Comparison of ENCODE assay signal across 21 cellular contexts in genomic region chr14:50697659-50698290, GRCh38.
"Had no signal": no experiment of that assay in that cellular context is flagged by ENCODE, and none has a peak within 500 bp of the region (broad histone marks: within the 10 kb centered on the region; RNA-seq: fewer than 3 reads in every experiment).

No MANE protein-coding gene starts in this region.

- H3K4me3 ChIP-seq: coronary artery, esophagus muscularis mucosa, gastroesophageal sphincter, ovary, prostate gland, upper lobe of right lung had no signal

- ATAC-seq: activated T-helper 17 cell treated with anti-CD3 and anti-CD28 coated beads, Interleukin-2, amount 50 U/mL, for 72 hours; gastroesophageal sphincter; left cardiac atrium; right cardiac atrium; stimulated activated naive CD8-positive, alpha-beta T cell treated with anti-CD3 and anti-CD28 coated beads, Interleukin-15, Interleukin-2, amounts not matched to agents 100 U/mL and 50 U/mL, for 24 hours; upper lobe of right lung; WTC11 had no signal

- H3K4me3 Mint-ChIP-seq: activated naive CD8-positive, alpha-beta T cell; activated T-helper 17 cell treated with anti-CD3 and anti-CD28 coated beads, Interleukin-2, amount 50 U/mL, for 72 hours; memory B cell; nephron; WTC11 had no signal

- H3K4me1 ChIP-seq: esophagus muscularis mucosa, gastroesophageal sphincter, prostate gland, upper lobe of right lung had no signal

- H3K27me3 ChIP-seq: gastroesophageal sphincter, neutrophil, ovary, upper lobe of right lung had no signal

- H3K27ac Mint-ChIP-seq: activated naive CD8-positive, alpha-beta T cell; activated T-helper 17 cell treated with anti-CD3 and anti-CD28 coated beads, Interleukin-2, amount 50 U/mL, for 72 hours; memory B cell; nephron; WTC11 had no signal

- H3K27me3 Mint-ChIP-seq: memory B cell had no signal

- H3K9me3 Mint-ChIP-seq: activated T-helper 17 cell treated with anti-CD3 and anti-CD28 coated beads, Interleukin-2, amount 50 U/mL, for 72 hours had no signal

- H3K36me3 ChIP-seq: esophagus muscularis mucosa, gastroesophageal sphincter, neutrophil, ovary, prostate gland, upper lobe of right lung had no signal

- H3K27ac ChIP-seq: coronary artery, esophagus muscularis mucosa, gastroesophageal sphincter, neutrophil, ovary, prostate gland, upper lobe of right lung had no signal

- DNase-seq: activated T-cell treated with anti-CD3 and anti-CD28 coated beads, Interleukin-2, amount 50 U/mL, for 1 hour; head of caudate nucleus; hypothalamus; left cardiac atrium; ovary; right cardiac atrium; stimulated activated CD4-positive, alpha-beta T cell treated with anti-CD3 and anti-CD28 coated beads, Interleukin-4, amount 100 ng/mL, for 4 hours; stimulated activated naive CD8-positive, alpha-beta T cell treated with anti-CD3 and anti-CD28 coated beads, Interleukin-15, Interleukin-2, amounts not matched to agents 100 U/mL and 50 U/mL, for 24 hours; upper lobe of right lung had no signal

- H3K4me1 Mint-ChIP-seq: activated T-helper 17 cell treated with anti-CD3 and anti-CD28 coated beads, Interleukin-2, amount 50 U/mL, for 72 hours; nephron; WTC11 had no signal

- H3K9me3 ChIP-seq: esophagus muscularis mucosa, neutrophil, ovary, prostate gland, upper lobe of right lung had no signal

- FAIRE-seq: bronchial epithelial cell, islet of Langerhans had no signal
